9 cellular contexts compared by ENCODE assay signal in genomic region chr11:35009191-35009940, GRCh38.
DNase-seq lines count a peak whose midpoint lies in the region; ATAC-seq and TF ChIP-seq lines count a peak whose summit lies in the region.
"Had no signal": no experiment of that assay in that cellular context is flagged by ENCODE, and none has a peak within 500 bp of the region (broad histone marks: within the 10 kb centered on the region; RNA-seq: fewer than 3 reads in every experiment).

No MANE protein-coding gene starts in this region.

- peak; percentile 18 for DNase-seq in NCI-H1417 treated with DMSO at 0.1 percent for 48 hours (lab: John Stamatoyannopoulos, UW)
- DNase-seq in brain microvascular endothelial cell, result no peak
- peak; percentile 61 for DNase-seq in mucosa of gallbladder (ENCODE audit: low spot score)
- DNase-seq in CD1c-positive myeloid dendritic cell (ENCODE audit: extremely low spot score), result no peak
- DNase-seq in NCI-H446 (lab: John Stamatoyannopoulos, UW), result no peak
- DNase-seq: stimulated activated CD4-positive, alpha-beta T cell treated with anti-CD3 and anti-CD28 coated beads, Interleukin-15, amount 100 ng/mL, for 24 hours had no signal

- no peak overlapping the region for H3K4me3 ChIP-seq in brain microvascular endothelial cell (ENCODE audit: low read depth, low read length)

- no peaks in the 10 kb centered on the region for H3K36me3 ChIP-seq in brain microvascular endothelial cell (replicated peaks)

- H3K27ac ChIP-seq in C4-2B (peak overlapping the region; percentile 32; the same call in 1 of the 2 replicates), brain microvascular endothelial cell (no peak overlapping the region)

- no peak for TF ChIP-seq CTCF in C4-2B (conservative IDR thresholded peaks at IDR 0.05)
- TF ChIP-seq CTCF in brain microvascular endothelial cell (IDR thresholded peaks at IDR 0.05; ENCODE audit: low read depth, low read length, missing control alignments), result peak; percentile 32

- in situ Hi-C loops in brain microvascular endothelial cell (cut with HindIII; ENCODE audit: low pct_ligation_motif_present, low sequenced_read_pairs), result no loop called here

- H3K27me3 ChIP-seq in brain microvascular endothelial cell (replicated peaks), result no peaks in the 10 kb centered on the region

- ATAC-seq in HG03354 (IDR thresholded peaks at IDR 0.05; ENCODE audit: poor library complexity, severe bottlenecking, unreplicated experiment) (no peak), HG02885 (IDR thresholded peaks at IDR 0.05; ENCODE audit: poor library complexity, unreplicated experiment) (no peak)

Comparison
In these comparisons a context has a peak if more than half of its experiments do, and no peak if none do; other contexts are left out.
1. DNase-seq: peak in NCI-H1417 treated with DMSO at 0.1 percent for 48 hours (single experiment) and mucosa of gallbladder (single experiment); none in brain microvascular endothelial cell (single experiment), CD1c-positive myeloid dendritic cell (single experiment) and NCI-H446 (0 of 2).